Comparison of ENCODE assay signal across 11 cellular contexts in the genomic region with DNA sequence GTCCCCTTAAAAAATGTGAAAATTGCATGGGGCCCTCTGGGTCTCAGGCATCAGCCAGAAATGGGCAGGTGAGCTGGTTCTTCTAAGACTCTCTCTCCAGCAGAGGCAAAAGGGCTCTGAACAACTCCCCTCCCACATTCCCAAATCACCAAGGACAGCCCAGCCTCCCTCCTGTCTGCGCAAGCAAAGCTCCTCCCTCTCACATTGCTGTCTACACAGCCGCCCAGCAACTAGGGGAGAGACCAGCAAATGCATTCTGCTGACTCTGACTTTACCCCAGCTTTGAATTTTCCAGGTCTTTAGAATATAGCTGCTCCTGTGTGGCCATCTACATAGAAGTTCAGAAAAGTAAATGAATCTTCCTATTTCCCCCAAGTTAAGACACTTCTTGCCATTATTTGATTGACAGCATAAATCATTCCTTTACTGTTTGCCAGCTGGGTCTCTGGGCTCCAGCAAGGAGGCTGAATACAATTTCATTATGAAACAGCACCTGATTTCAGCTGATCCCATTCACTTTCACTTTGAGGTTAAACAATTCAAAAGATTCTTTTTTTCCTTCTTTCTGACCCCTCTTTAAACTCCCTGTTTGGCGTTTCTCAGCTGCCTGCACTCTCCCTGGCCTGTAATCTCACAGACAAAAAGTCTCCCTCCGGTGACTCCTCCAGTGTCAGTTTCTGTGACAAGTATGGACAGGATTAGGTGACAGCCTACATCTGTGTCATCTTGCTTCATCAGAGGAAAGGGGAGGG.
DNase-seq lines count a peak whose midpoint lies in the region; ATAC-seq and TF ChIP-seq lines count a peak whose summit lies in the region.
"Had no signal": no experiment of that assay in that cellular context is flagged by ENCODE, and none has a peak within 500 bp of the region (broad histone marks: within the 10 kb centered on the region; RNA-seq: fewer than 3 reads in every experiment).

No MANE protein-coding gene starts in this region.

- POLR2A ChIA-PET in MCF 10A (lab: Yijun Ruan, JAX): no interaction called here

- peak; percentile 20 for DNase-seq in NCI-H1436 (lab: John Stamatoyannopoulos, UW)
- no peak for DNase-seq in NCI-H1436 treated with DMSO at 0.1 percent for 48 hours (lab: John Stamatoyannopoulos, UW)
- DNase-seq in MCF 10A (ENCODE audit: unreplicated experiment): peak; percentile 29
- DNase-seq in left kidney (ENCODE audit: low read depth, low spot score): peak; percentile 92
- DNase-seq in thyroid gland: peak; percentile 81 to 82
- DNase-seq in NCI-H1417 (lab: John Stamatoyannopoulos, UW): no peak
- DNase-seq: naive thymus-derived CD8-positive, alpha-beta T cell; SHP77 treated with DMSO at 0.1 percent for 48 hours had no signal

- CTCF ChIA-PET in MCF 10A (lab: Yijun Ruan, JAX): interaction anchor here (0.6 to 1.8 kb wide), 5 partner anchors 110 to 920 kb away, joined by 3 to 5 read pairs (median 3); no protein-coding TSS in a partner anchor

- no peaks in the 10 kb centered on the region for H3K4me1 Mint-ChIP-seq in MCF 10A (ENCODE audit: insufficient read depth, unreplicated experiment)
- H3K4me1 Mint-ChIP-seq: brain had no signal

- H3K27ac Mint-ChIP-seq in MCF 10A (ENCODE audit: low read depth, unreplicated experiment): no peak overlapping the region
- H3K27ac Mint-ChIP-seq: brain; naive thymus-derived CD8-positive, alpha-beta T cell had no signal

- peaks cover 8% of the 10 kb centered on the region for H3K9me3 Mint-ChIP-seq in MCF 10A (ENCODE audit: unreplicated experiment)
- H3K9me3 Mint-ChIP-seq: brain; naive thymus-derived CD8-positive, alpha-beta T cell had no signal

- no peaks in the 10 kb centered on the region for H3K9me3 ChIP-seq in thyroid gland

- TF ChIP-seq POLR2A in thyroid gland (IDR thresholded peaks at IDR 0.05): peak in 1 of 2 donors; percentile 60

- H3K4me3 ChIP-seq in thyroid gland (replicated peaks in 1 of 3): no peak overlapping the region

- H3K4me1 ChIP-seq in thyroid gland: peaks cover 0 to 11% of the 10 kb centered on the region in 2 donors

- intact Hi-C loops in MCF 10A (cut with micrococcal nuclease) (no loop called here), thyroid gland (cut with DNase I) (no loop called here)

- no peaks in the 10 kb centered on the region for H3K27me3 Mint-ChIP-seq in MCF 10A (ENCODE audit: insufficient read depth, unreplicated experiment)
- H3K27me3 Mint-ChIP-seq: brain; naive thymus-derived CD8-positive, alpha-beta T cell had no signal

- no peak for TF ChIP-seq CTCF in MCF 10A (IDR thresholded peaks at IDR 0.05; ENCODE audit: unreplicated experiment)
- peak in 1 of 6 experiments; percentile 8 for TF ChIP-seq CTCF in thyroid gland (IDR thresholded peaks at IDR 0.05)

- ATAC-seq in GM21576 (IDR thresholded peaks at IDR 0.05; ENCODE audit: unreplicated experiment) (no peak), HG03095 (IDR thresholded peaks at IDR 0.05; ENCODE audit: unreplicated experiment) (no peak)
- ATAC-seq: naive thymus-derived CD8-positive, alpha-beta T cell had no signal

- no TSS peak for BruUV-seq in MCF 10A (replicated peaks; lab: Mats Ljungman, UMichigan)

- no peaks in the 10 kb centered on the region for H3K36me3 ChIP-seq in thyroid gland

- H3K4me3 Mint-ChIP-seq in MCF 10A (ENCODE audit: unreplicated experiment): no peak overlapping the region
- H3K4me3 Mint-ChIP-seq: brain; naive thymus-derived CD8-positive, alpha-beta T cell had no signal

- WGBS in thyroid gland, 2 donors: 33% methylated on average over 4 of the region's 4 CpGs

- H3K36me3 Mint-ChIP-seq in MCF 10A (ENCODE audit: insufficient read depth, unreplicated experiment): no peaks in the 10 kb centered on the region
- H3K36me3 Mint-ChIP-seq: brain; naive thymus-derived CD8-positive, alpha-beta T cell had no signal

- no peaks in the 10 kb centered on the region for H3K27me3 ChIP-seq in thyroid gland

- peak overlapping the region; percentile 50 to 90 (median 73) for H3K27ac ChIP-seq in thyroid gland

Comparison
In these comparisons a context has a peak if more than half of its experiments do, and no peak if none do; other contexts are left out.
1. DNase-seq: peak in NCI-H1436 (single experiment), MCF 10A (single experiment), left kidney (single experiment) and thyroid gland (2 of 2); none in NCI-H1436 treated with DMSO at 0.1 percent for 48 hours (single experiment) and NCI-H1417 (0 of 3).